ENCODE assay signal across 8 cellular contexts in the genomic region with DNA sequence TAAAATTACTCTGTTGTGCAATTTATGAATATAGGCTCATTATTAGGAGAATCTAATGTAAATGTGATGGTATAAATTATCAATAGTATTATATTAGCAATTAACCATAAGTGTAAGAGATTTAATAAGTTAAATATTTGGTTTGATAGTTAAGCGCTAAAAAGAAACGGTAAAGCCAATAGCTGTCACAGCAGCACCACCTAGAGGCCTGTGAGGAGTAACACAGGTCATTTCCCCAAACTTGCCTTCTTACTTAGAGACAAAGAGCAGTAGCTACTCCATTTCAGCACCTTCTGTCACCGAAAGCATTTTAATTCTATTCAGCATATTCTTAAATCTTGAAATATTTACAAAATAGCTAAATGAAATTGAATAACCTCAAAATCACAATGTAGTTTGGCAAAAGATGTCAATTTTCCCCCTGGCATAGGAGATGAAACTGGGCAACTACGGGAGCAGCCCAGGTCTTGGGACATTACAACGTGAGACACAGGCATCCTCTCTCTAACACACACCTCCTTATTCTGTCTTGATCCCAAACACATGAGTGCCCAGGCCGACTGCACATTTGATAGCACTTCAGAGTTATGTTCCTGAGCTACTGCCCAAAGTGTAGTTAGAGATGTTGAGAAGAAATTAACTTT. TPM values are rescaled to one million over a fixed set of nuclear protein-coding genes. Genes with fewer than 3 reads are reported as not detected.
DNase-seq lines count a peak whose midpoint lies in the region; ATAC-seq and TF ChIP-seq lines count a peak whose summit lies in the region.

No MANE protein-coding gene starts in this region.

- TF ChIP-seq CTCF in brain microvascular endothelial cell (IDR thresholded peaks at IDR 0.05; ENCODE audit: low read depth, low read length, missing control alignments), result peak; percentile 90
- peak; percentile 84 for TF ChIP-seq CTCF in kidney epithelial cell (IDR thresholded peaks at IDR 0.05; ENCODE audit: insufficient read depth, low read length, poor library complexity, severe bottlenecking)

- H3K27ac ChIP-seq in brain microvascular endothelial cell, result no peak overlapping the region

- DNase-seq in COLO668 (lab: John Stamatoyannopoulos, UW; ENCODE audit: unreplicated experiment) (peak; percentile 48), M059J (ENCODE audit: low read depth) (peak; percentile 71), T-helper 9 cell (peak; percentile 42), brain microvascular endothelial cell (peak; percentile 33), kidney epithelial cell (ENCODE audit: low read depth) (peak; percentile 25), posterior vena cava (ENCODE audit: low spot score) (no peak)
- DNase-seq in stimulated activated CD4-positive, alpha-beta T cell treated with anti-CD3 and anti-CD28 coated beads, Interleukin-4, amount 100 ng/mL, for 24 hours, result peak; percentile 68

- H3K4me3 ChIP-seq in brain microvascular endothelial cell (ENCODE audit: low read depth, low read length), result no peak overlapping the region
- H3K4me3 ChIP-seq in kidney epithelial cell (ENCODE audit: low read depth, low read length), result no peak overlapping the region

- H3K27me3 ChIP-seq in brain microvascular endothelial cell (replicated peaks) (no peaks in the 10 kb centered on the region), kidney epithelial cell (ENCODE audit: control insufficient read depth, insufficient read depth, low read length) (no peaks in the 10 kb centered on the region)

- intact Hi-C loops in posterior vena cava (cut with DNase I), result no loop called here

- ATAC-seq in GM19395 (IDR thresholded peaks at IDR 0.05; ENCODE audit: unreplicated experiment), result peak; percentile 72

- H3K36me3 ChIP-seq in brain microvascular endothelial cell (replicated peaks) (no peaks in the 10 kb centered on the region), kidney epithelial cell (ENCODE audit: control insufficient read depth, insufficient read depth, low read length) (no peaks in the 10 kb centered on the region)

- in situ Hi-C loops in brain microvascular endothelial cell (cut with HindIII; ENCODE audit: low pct_ligation_motif_present, low sequenced_read_pairs), result no loop called here

RNA-seq across cellular contexts. Expression of a gene that starts 14.3 kb away (rescaled TPM):
- not detected in 2 replicates for total RNA-seq in M059J (2014; rRNA removed; shearing (Covaris generic))
- total RNA-seq in kidney epithelial cell, result not detected in 2 replicates
- not detected for total RNA-seq in posterior vena cava
